ENCODE assay signal across 1 cellular context in genomic region chr4:159146007-159146330, GRCh38.
TF ChIP-seq lines count a peak whose summit lies in the region.

No MANE protein-coding gene starts in this region.

TF ChIP-seq in WTC11, 78 proteins besides CTCF, POLR2A, EP300 and RAD21 (continued from another document):
- TF ChIP-seq ARID4B (CRISPR knock-in tag; IDR thresholded peaks at IDR 0.05; ENCODE audit: borderline replicate concordance): no peak
- no peak for TF ChIP-seq ZNF416 (CRISPR knock-in tag; IDR thresholded peaks at IDR 0.05)
- no peak for TF ChIP-seq OVOL2 (CRISPR knock-in tag; IDR thresholded peaks at IDR 0.05; ENCODE audit: borderline replicate concordance)
- TF ChIP-seq ZBTB43 (CRISPR knock-in tag; IDR thresholded peaks at IDR 0.05): no peak
- TF ChIP-seq FOXJ3 (CRISPR knock-in tag; IDR thresholded peaks at IDR 0.05; ENCODE audit: borderline replicate concordance): no peak
- TF ChIP-seq ATF1 (CRISPR knock-in tag; IDR thresholded peaks at IDR 0.05): no peak
- no peak for TF ChIP-seq SMAD4 (CRISPR knock-in tag; IDR thresholded peaks at IDR 0.05)
